In the genomic region with DNA sequence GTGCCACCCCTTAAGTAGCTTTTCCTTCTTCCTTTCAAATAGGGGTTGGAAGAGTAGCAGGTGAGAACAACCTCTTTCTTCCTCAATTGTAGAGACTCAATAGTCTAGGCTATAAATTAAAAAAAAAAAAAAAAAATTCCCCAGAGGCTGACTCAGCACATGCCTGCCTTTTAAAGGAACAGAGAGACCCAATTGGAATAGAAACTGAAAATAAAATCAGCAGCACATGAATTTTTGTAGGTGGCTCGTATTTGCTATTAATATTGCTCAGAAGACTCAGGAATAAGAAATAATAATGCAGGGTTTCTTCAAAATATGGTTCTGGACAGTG, we compare ENCODE assay signal across 8 cellular contexts. TPM values are rescaled to one million over a fixed set of nuclear protein-coding genes. Genes with fewer than 3 reads are reported as not detected.
DNase-seq lines count a peak whose midpoint lies in the region; ATAC-seq and TF ChIP-seq lines count a peak whose summit lies in the region.

No MANE protein-coding gene starts in this region.

- POLR2A ChIA-PET in Panc1 (lab: Charles Lee) = interaction anchor here (0.6 kb wide), 1 partner anchor 25 kb away, joined by 3 read pairs; no protein-coding TSS in a partner anchor

- ATAC-seq in GM21515 (IDR thresholded peaks at IDR 0.05; ENCODE audit: unreplicated experiment) = peak; percentile 47
- ATAC-seq in Panc1 = no peak

- DNase-seq in A172 (ENCODE audit: low spot score) (peak; percentile 35), Panc1 (ENCODE audit: low read depth, low spot score) (no peak), erythroblast (lab: John Stamatoyannopoulos, UW) (peak; percentile 59 to 73), sigmoid colon (no peak), mesenteric fat pad (ENCODE audit: low spot score) (no peak), NCI-H2029 (lab: John Stamatoyannopoulos, UW) (no peak), NCI-H2227 (lab: John Stamatoyannopoulos, UW; ENCODE audit: unreplicated experiment) (no peak)

- WGBS in sigmoid colon, 2 donors = 0 to 1% methylated on average over 1 of the region's 1 CpG

- TF ChIP-seq EP300 in sigmoid colon (IDR thresholded peaks at IDR 0.05) = no peak

- no peak for TF ChIP-seq POLR2A in erythroblast (IDR thresholded peaks at IDR 0.05; ENCODE audit: low read length)
- TF ChIP-seq POLR2A in sigmoid colon (IDR thresholded peaks at IDR 0.05) = no peak

- no peaks in the 10 kb centered on the region for H3K9me3 ChIP-seq in Panc1 (ENCODE audit: control insufficient read depth, insufficient read depth, low read depth, low read length)
- no peaks in the 10 kb centered on the region for H3K9me3 ChIP-seq in sigmoid colon

- H3K27me3 ChIP-seq in Panc1 (ENCODE audit: control insufficient read depth, insufficient read depth, low read length) (no peaks in the 10 kb centered on the region), sigmoid colon (no peaks in the 10 kb centered on the region)

- peaks cover 36% of the 10 kb centered on the region for H3K4me1 ChIP-seq in Panc1 (ENCODE audit: control insufficient read depth, insufficient read depth, low read length)
- H3K4me1 ChIP-seq in sigmoid colon = peaks cover 0 to 99% (median 90%) of the 10 kb centered on the region in 4 donors

- intact Hi-C loops in Panc1 (cut with micrococcal nuclease; ENCODE audit: unreplicated experiment) (no loop called here), sigmoid colon (cut with DNase I) (no loop called here)

- H3K27ac ChIP-seq in Panc1 (ENCODE audit: low read length) = peak overlapping the region; percentile 30; the same call in 1 of the 2 replicates
- H3K27ac ChIP-seq in sigmoid colon = peak overlapping the region; percentile 41 to 73 (median 70)

- TF ChIP-seq CTCF in Panc1 (IDR thresholded peaks at IDR 0.05) = no peak
- no peak for TF ChIP-seq CTCF in sigmoid colon (IDR thresholded peaks at IDR 0.05)

- CTCF ChIA-PET in Panc1 (lab: Charles Lee) = interaction anchor here (0.7 kb wide), 1 partner anchor 22 kb away, joined by 3 read pairs; no protein-coding TSS in a partner anchor

- no peaks in the 10 kb centered on the region for H3K36me3 ChIP-seq in Panc1 (ENCODE audit: control insufficient read depth, insufficient read depth, low read length)
- H3K36me3 ChIP-seq in sigmoid colon = no peaks in the 10 kb centered on the region

- in situ Hi-C loops in Panc1 (cut with HindIII; ENCODE audit: low pct_unique_long_range_greater_than_20kb, low sequenced_read_pairs) = no loop called here

- BruUV-seq in Panc1 (replicated peaks; lab: Mats Ljungman, UMichigan) = no TSS peak

- H3K4me3 ChIP-seq in Panc1 (ENCODE audit: low read depth in 2 of 2, low read length in 2 of 2) (no peak overlapping the region), sigmoid colon (peak overlapping the region in 3 of 4 donors; percentile 10 to 20 (median 17))

RNA-seq across cellular contexts. Expression of a gene that starts 19.3 kb away (rescaled TPM):
- 16.7 and 17.9 TPM in 2 replicates for total RNA-seq in A172 (2014; rRNA removed; shearing (Covaris generic))
- total RNA-seq in Panc1 (2021; ENCODE audit: unreplicated experiment) (65.2 TPM), sigmoid colon (10 to 100 TPM; 22.0 to 33.2 (median 22.4) TPM), mesenteric fat pad (42.4 TPM)
- 39.6 TPM for polyA plus RNA-seq in Panc1 (2012; ENCODE audit: insufficient read length)
- 10 to 100 TPM; 26.4 to 45.0 (median 43.2) TPM for polyA plus RNA-seq in sigmoid colon

Comparison
In these comparisons a context has a peak if more than half of its experiments do, and no peak if none do; other contexts are left out.
1. DNase-seq: peak in A172 (single experiment) and erythroblast (2 of 2); none in Panc1 (single experiment), sigmoid colon (single experiment), mesenteric fat pad (single experiment), NCI-H2029 (single experiment) and NCI-H2227 (single experiment).
2. H3K4me3 ChIP-seq: peak in sigmoid colon (3 of 4); none in Panc1 (0 of 2).